Comparison of ENCODE assay signal across 17 cellular contexts in genomic region chr11:24400059-24400665, GRCh38.
DNase-seq lines count a peak whose midpoint lies in the region; ATAC-seq, FAIRE-seq and TF ChIP-seq lines count a peak whose summit lies in the region.
"Had no signal": no experiment of that assay in that cellular context is flagged by ENCODE, and none has a peak within 500 bp of the region (broad histone marks: within the 10 kb centered on the region; RNA-seq: fewer than 3 reads in every experiment).

No MANE protein-coding gene starts in this region.

- DNase-seq in NCI-H2171 treated with DMSO at 0.1 percent for 48 hours (lab: John Stamatoyannopoulos, UW) (peak; percentile 67), chondrocyte (ENCODE audit: low spot score) (no peak), keratinocyte (ENCODE audit: low read depth, low spot score) (peak; percentile 15), psoas muscle (no peak), posterior vena cava (ENCODE audit: low spot score) (no peak)
- DNase-seq in activated CD4-positive, alpha-beta T cell treated with anti-CD3 and anti-CD28 coated beads for 1 hour, result no peak
- DNase-seq: 8988T; Calu3; CD8-positive, alpha-beta T cell; DMS79 treated with DMSO at 0.1 percent for 48 hours; GF-D8; HCEC 1CT had no signal

- H3K9ac ChIP-seq in keratinocyte (ENCODE audit: control insufficient read depth, extremely low read depth, insufficient read depth, low read length), result no peak overlapping the region
- H3K9ac ChIP-seq: BLaER1 had no signal

- H3K4me3 Mint-ChIP-seq in chondrocyte (ENCODE audit: unreplicated experiment), result no peak overlapping the region
- H3K4me3 Mint-ChIP-seq: CD8-positive, alpha-beta T cell; GM23338 had no signal

- H3K9me3 ChIP-seq in keratinocyte (ENCODE audit: control insufficient read depth, low read depth, low read length), result no peaks in the 10 kb centered on the region
- no peaks in the 10 kb centered on the region for H3K9me3 ChIP-seq in psoas muscle
- H3K9me3 ChIP-seq: BLaER1 had no signal

- peaks cover 5% of the 10 kb centered on the region for H3K9me3 Mint-ChIP-seq in chondrocyte (ENCODE audit: low read depth)
- H3K9me3 Mint-ChIP-seq: GM23338 had no signal

- no peak for ATAC-seq in psoas muscle
- ATAC-seq: CD8-positive, alpha-beta T cell; GM23338 had no signal

- H3K4me3 ChIP-seq in keratinocyte (ENCODE audit: control insufficient read depth in 2 of 3, extremely low read depth in 1 of 3, insufficient read depth in 2 of 3, low read depth in 1 of 3, low read length in 3 of 3) (no peak overlapping the region), psoas muscle (no peak overlapping the region)
- H3K4me3 ChIP-seq: BLaER1, GM23338 had no signal

- intact Hi-C loops in psoas muscle (cut with DNase I) (no loop called here), posterior vena cava (cut with DNase I) (no loop called here)

- H3K4me1 ChIP-seq in keratinocyte (ENCODE audit: control insufficient read depth, extremely low read depth, insufficient read depth, low read length) (peaks cover 13% of the 10 kb centered on the region), psoas muscle (no peaks in the 10 kb centered on the region)
- H3K4me1 ChIP-seq: BLaER1 had no signal

- H3K36me3 Mint-ChIP-seq in chondrocyte (ENCODE audit: low read depth), result no peaks in the 10 kb centered on the region
- H3K36me3 Mint-ChIP-seq: CD8-positive, alpha-beta T cell had no signal

- no peaks in the 10 kb centered on the region for H3K79me2 ChIP-seq in keratinocyte (ENCODE audit: control insufficient read depth, insufficient read depth, low read length)

- no peaks in the 10 kb centered on the region for H3K9me1 ChIP-seq in keratinocyte (ENCODE audit: control insufficient read depth, extremely low read depth, insufficient read depth, low read length)

- WGBS in psoas muscle, 3 donors, result 79 to 83% (median 82%) methylated on average over 10 of the region's 10 CpGs

- dilution Hi-C loops in keratinocyte (cut with MboI; ENCODE audit: extremely low pct_ligation_motif_present, low sequenced_read_pairs), result no loop called here

- H3K27me3 Mint-ChIP-seq in chondrocyte (ENCODE audit: low read depth), result no peaks in the 10 kb centered on the region

- H3K4me1 Mint-ChIP-seq in chondrocyte (ENCODE audit: low read depth), result peaks cover 4% of the 10 kb centered on the region
- H3K4me1 Mint-ChIP-seq: GM23338 had no signal

- H3K27ac ChIP-seq in C4-2B (peak overlapping the region; percentile 52), keratinocyte (ENCODE audit: control insufficient read depth, insufficient read depth, low read length) (peak overlapping the region; percentile 65), psoas muscle (no peak overlapping the region)
- H3K27ac ChIP-seq: BLaER1 had no signal

- H3K27me3 ChIP-seq in keratinocyte (ENCODE audit: control insufficient read depth, extremely low read depth, insufficient read depth, low read length) (no peaks in the 10 kb centered on the region), psoas muscle (ENCODE audit: insufficient read depth in 3 of 3, low read length in 2 of 3) (no peaks in the 10 kb centered on the region)
- H3K27me3 ChIP-seq: BLaER1 had no signal

- no peaks in the 10 kb centered on the region for H4K20me1 ChIP-seq in keratinocyte (ENCODE audit: control insufficient read depth, extremely low read depth, insufficient read depth, low read length)
- H4K20me1 ChIP-seq: BLaER1 had no signal

- H2AFZ ChIP-seq in keratinocyte (ENCODE audit: control insufficient read depth, low read length), result peak overlapping the region; percentile 69
- H2AFZ ChIP-seq: GM23338 had no signal

- H3K36me3 ChIP-seq in keratinocyte (ENCODE audit: control insufficient read depth in 2 of 2, extremely low read depth in 1 of 2, insufficient read depth in 2 of 2, low read length in 2 of 2) (no peaks in the 10 kb centered on the region), psoas muscle (ENCODE audit: insufficient read depth in 1 of 2, low read depth in 1 of 2) (no peaks in the 10 kb centered on the region)
- H3K36me3 ChIP-seq: BLaER1 had no signal

- TF ChIP-seq CTCF in C4-2B (conservative IDR thresholded peaks at IDR 0.05) (no peak), chondrocyte (IDR thresholded peaks at IDR 0.05) (no peak), keratinocyte (optimal IDR thresholded peaks at IDR 0.05 in 1 of 3, IDR thresholded peaks at IDR 0.05 in 1 of 3, conservative IDR thresholded peaks at IDR 0.05 in 1 of 3; ENCODE audit: extremely low read depth in 1 of 3, insufficient read depth in 2 of 3, low read length in 3 of 3) (no peak), psoas muscle (IDR thresholded peaks at IDR 0.05) (no peak)

- FAIRE-seq in keratinocyte (lab: Jason Lieb, UNC), result no peak
- FAIRE-seq: H54, HTR-8/SVneo had no signal

- peak overlapping the region; percentile 41 for H3K27ac Mint-ChIP-seq in chondrocyte (ENCODE audit: unreplicated experiment)
- H3K27ac Mint-ChIP-seq: CD8-positive, alpha-beta T cell; GM23338 had no signal

- H3K4me2 ChIP-seq in keratinocyte (ENCODE audit: control insufficient read depth, extremely low read depth, insufficient read depth, low read depth, low read length), result peak overlapping the region; percentile 18
- H3K4me2 ChIP-seq: BLaER1, GM23338 had no signal

Comparison
In these comparisons a context has a peak if more than half of its experiments do, and no peak if none do; other contexts are left out.
1. DNase-seq: peak in NCI-H2171 treated with DMSO at 0.1 percent for 48 hours (single experiment) and keratinocyte (single experiment); none in chondrocyte (single experiment), psoas muscle (0 of 2), activated CD4-positive, alpha-beta T cell treated with anti-CD3 and anti-CD28 coated beads for 1 hour (single experiment) and posterior vena cava (single experiment).